Comparison of ENCODE assay signal across 24 cellular contexts in genomic region chr4:51997647-51998046, GRCh38. TPM values are rescaled to one million over a fixed set of nuclear protein-coding genes. Genes with fewer than 3 reads are reported as not detected.
DNase-seq lines count a peak whose midpoint lies in the region; ATAC-seq and TF ChIP-seq lines count a peak whose summit lies in the region.
"Had no signal": no experiment of that assay in that cellular context is flagged by ENCODE, and none has a peak within 500 bp of the region (broad histone marks: within the 10 kb centered on the region; RNA-seq: fewer than 3 reads in every experiment).

No MANE protein-coding gene starts in this region.

- H3K36me3 ChIP-seq in PC-3 (ENCODE audit: low read depth, low read length): no peaks in the 10 kb centered on the region
- H3K36me3 ChIP-seq in endodermal cell (ENCODE audit: control insufficient read depth, insufficient read depth, low read length): no peaks in the 10 kb centered on the region
- no peaks in the 10 kb centered on the region for H3K36me3 ChIP-seq in CD8-positive, alpha-beta memory T cell (ENCODE audit: insufficient read depth, low read length)
- H3K36me3 ChIP-seq: MG63 had no signal

- peaks cover 16% of the 10 kb centered on the region for H3K4me1 ChIP-seq in PC-3 (ENCODE audit: insufficient read depth, low read length)
- no peaks in the 10 kb centered on the region for H3K4me1 ChIP-seq in endodermal cell (ENCODE audit: control insufficient read depth, insufficient read depth, low read length)
- no peaks in the 10 kb centered on the region for H3K4me1 ChIP-seq in CD8-positive, alpha-beta memory T cell (ENCODE audit: insufficient read depth, low read length)
- H3K4me1 ChIP-seq: Caco-2 had no signal

- H3K4me3 Mint-ChIP-seq in HFFc6 (no peak overlapping the region), endodermal cell (no peak overlapping the region)
- no peak overlapping the region for H3K4me3 Mint-ChIP-seq in CD8-positive, alpha-beta memory T cell
- H3K4me3 Mint-ChIP-seq: B cell; CD4-positive, alpha-beta T cell; IgD-negative memory B cell had no signal

- no peaks in the 10 kb centered on the region for H3K79me2 ChIP-seq in PC-3 (ENCODE audit: low read length)

- H4K20me1 ChIP-seq in PC-3 (ENCODE audit: low read length): no peaks in the 10 kb centered on the region

- H3F3A ChIP-seq in PC-3 (ENCODE audit: low read length, unreplicated experiment): no peaks in the 10 kb centered on the region

- H3K27me3 ChIP-seq in AG04450 (ENCODE audit: control insufficient read depth, insufficient read depth, low read length): no peaks in the 10 kb centered on the region
- no peaks in the 10 kb centered on the region for H3K27me3 ChIP-seq in PC-3 (ENCODE audit: low read length)
- no peaks in the 10 kb centered on the region for H3K27me3 ChIP-seq in endodermal cell (ENCODE audit: control insufficient read depth, insufficient read depth, low read length, poor library complexity, severe bottlenecking)
- H3K27me3 ChIP-seq in CD8-positive, alpha-beta memory T cell (ENCODE audit: insufficient read depth, low read length, poor library complexity, severe bottlenecking): no peaks in the 10 kb centered on the region
- H3K27me3 ChIP-seq: MG63 had no signal

- H3K27me3 Mint-ChIP-seq in HFFc6 (ENCODE audit: insufficient read depth) (peaks cover 2% of the 10 kb centered on the region; the same call in 1 of the 2 replicates), endodermal cell (ENCODE audit: insufficient read depth) (peaks cover 8% of the 10 kb centered on the region)
- H3K27me3 Mint-ChIP-seq in CD8-positive, alpha-beta memory T cell: peaks cover 2 to 4% of the 10 kb centered on the region in 2 donors
- H3K27me3 Mint-ChIP-seq: IgD-negative memory B cell had no signal

- H3K9me2 ChIP-seq in PC-3 (replicated peaks; ENCODE audit: low read length): no peaks in the 10 kb centered on the region

- BruUV-seq in PC-3 (replicated peaks; lab: Mats Ljungman, UMichigan): no TSS peak

- H2AFZ ChIP-seq in PC-3 (ENCODE audit: low read length): no peak overlapping the region

- H3K4me1 Mint-ChIP-seq in HFFc6 (ENCODE audit: low read depth) (no peaks in the 10 kb centered on the region; the same call in 1 of the 2 replicates), endodermal cell (peaks cover 3% of the 10 kb centered on the region)
- H3K4me1 Mint-ChIP-seq in CD8-positive, alpha-beta memory T cell: no peaks in the 10 kb centered on the region
- H3K4me1 Mint-ChIP-seq: B cell, IgD-negative memory B cell had no signal

- H3K4me3 ChIP-seq in AG04450 (ENCODE audit: low read depth, low read length) (no peak overlapping the region), PC-3 (ENCODE audit: low read length) (no peak overlapping the region), endodermal cell (ENCODE audit: low read length) (no peak overlapping the region)
- H3K4me3 ChIP-seq in CD8-positive, alpha-beta memory T cell (ENCODE audit: low read length): no peak overlapping the region
- H3K4me3 ChIP-seq: MG63 had no signal

- CTCF ChIA-PET in AG04450 (lab: Charles Lee) (interaction anchor here (0.7 kb wide), 1 partner anchor 102 kb away, joined by 3 read pairs; no protein-coding TSS in a partner anchor), PC-3 (lab: Charles Lee) (no interaction called here)
- CTCF ChIA-PET in CD8-positive, alpha-beta memory T cell (lab: Charles Lee): no interaction called here

- H3K27ac ChIP-seq in AG04450 (ENCODE audit: low read depth, low read length) (no peak overlapping the region), PC-3 (ENCODE audit: low read length) (no peak overlapping the region), endodermal cell (ENCODE audit: low read depth, low read length) (no peak overlapping the region)
- no peak overlapping the region for H3K27ac ChIP-seq in CD8-positive, alpha-beta memory T cell (ENCODE audit: low read depth, low read length)
- H3K27ac ChIP-seq: RWPE1 had no signal

- peak; percentile 14; the same call in 1 of the 2 replicates for ATAC-seq in PC-3

- H3K9me3 Mint-ChIP-seq in HFFc6 (no peaks in the 10 kb centered on the region), endodermal cell (no peaks in the 10 kb centered on the region)
- peaks cover 0 to 4% (median 0%) of the 10 kb centered on the region in 5 donors for H3K9me3 Mint-ChIP-seq in CD8-positive, alpha-beta memory T cell
- H3K9me3 Mint-ChIP-seq: CD4-positive, alpha-beta T cell; IgD-negative memory B cell had no signal

- intact Hi-C loops in PC-3 (cut with micrococcal nuclease): no loop called here

- no peak for DNase-seq in AG04450 (ENCODE audit: low read depth, low spot score)
- no peak for DNase-seq in HFFc6
- DNase-seq in PC-3: peak; percentile 21
- DNase-seq in endodermal cell: no peak
- DNase-seq in ureter (ENCODE audit: low spot score): no peak
- DNase-seq in CD8-positive, alpha-beta memory T cell: no peak
- DNase-seq in activated CD4-positive, CD25-positive, alpha-beta regulatory T cell treated with anti-CD3 and anti-CD28 coated beads, Interleukin-2, amount 50 U/mL, for 72 hours: no peak
- no peak for DNase-seq in NOMO-1 treated with dmso at 0.1 percent for 144 hours (lab: John Stamatoyannopoulos, UW; ENCODE audit: unreplicated experiment)
- DNase-seq: Caco-2; CD4-positive, alpha-beta T cell; GDM1; MG63; NCI-H1048; NCI-H1436; NCI-H187 treated with DMSO at 0.1 percent for 48 hours; NCI-H2107; NCI-H446 treated with DMSO at 0.1 percent for 48 hours; NCI-H526 treated with DMSO at 0.1 percent for 48 hours had no signal

- H3K9ac ChIP-seq in PC-3 (ENCODE audit: low read length) (no peak overlapping the region), endodermal cell (ENCODE audit: extremely low read depth, low read length, poor library complexity, severe bottlenecking) (no peak overlapping the region)

- TF ChIP-seq CTCF in AG04450 (IDR thresholded peaks at IDR 0.05; ENCODE audit: low read depth, low read length): 0 out of 2 replicates have a peak, but pooled peaks have one; percentile 7
- TF ChIP-seq CTCF in HFFc6 (IDR thresholded peaks at IDR 0.05): peak; percentile 34; the same call in 1 of the 2 replicates
- peak; percentile 57; the same call in 1 of the 2 replicates for TF ChIP-seq CTCF in PC-3 (conservative IDR thresholded peaks at IDR 0.05; ENCODE audit: low read depth, low read length)
- peak; percentile 36 for TF ChIP-seq CTCF in endodermal cell (conservative IDR thresholded peaks at IDR 0.05)

- H3K36me3 Mint-ChIP-seq in HFFc6 (ENCODE audit: low read depth) (no peaks in the 10 kb centered on the region), endodermal cell (ENCODE audit: low read depth) (no peaks in the 10 kb centered on the region)
- H3K36me3 Mint-ChIP-seq in CD8-positive, alpha-beta memory T cell: peaks cover 0 to 1% (median 0%) of the 10 kb centered on the region in 3 donors

- no peak overlapping the region for H3K4me2 ChIP-seq in PC-3 (ENCODE audit: low read length)

- POLR2A ChIA-PET in AG04450 (lab: Yijun Ruan, JAX): no interaction called here
- POLR2A ChIA-PET in PC-3 (lab: Charles Lee; ENCODE audit: unreplicated experiment): no interaction called here
- POLR2A ChIA-PET in CD8-positive, alpha-beta memory T cell (lab: Charles Lee): no interaction called here

- no peak overlapping the region for H3K27ac Mint-ChIP-seq in HFFc6
- H3K27ac Mint-ChIP-seq in endodermal cell: no peak overlapping the region
- no peak overlapping the region for H3K27ac Mint-ChIP-seq in CD8-positive, alpha-beta memory T cell
- H3K27ac Mint-ChIP-seq: B cell; CD4-positive, alpha-beta T cell; IgD-negative memory B cell had no signal

- H3K9me3 ChIP-seq in AG04450 (ENCODE audit: control insufficient read depth, insufficient read depth, low read length) (no peaks in the 10 kb centered on the region), PC-3 (ENCODE audit: low read length) (no peaks in the 10 kb centered on the region), endodermal cell (ENCODE audit: control insufficient read depth, low read length) (no peaks in the 10 kb centered on the region)
- no peaks in the 10 kb centered on the region for H3K9me3 ChIP-seq in CD8-positive, alpha-beta memory T cell (ENCODE audit: low read length)
- H3K9me3 ChIP-seq: Caco-2, MG63 had no signal

RNA-seq across cellular contexts. Expression of gene LRRC66, which starts 22.5 kb away (rescaled TPM):
- polyA plus RNA-seq in AG04450 (2011; rRNA removed): 0.14 and 0.22 TPM in 2 replicates
- 0.28 and 0.65 TPM in 2 replicates for polyA minus RNA-seq in AG04450 (2011; rRNA and poly(A)+ RNA removed)
- total RNA-seq in HFFc6 (2021; fragmentation: NEBNext Ultra II Directional; extraction: Animal tissue kit (Norgen Biotek cat#: 25700)): under 1 TPM; 0.11 to 0.23 (median 0.14) TPM
- total RNA-seq in PC-3 (2014; rRNA removed): 0.58 and 1.1 TPM in 2 replicates
- under 1 TPM; 0.15 to 0.35 TPM for total RNA-seq in endodermal cell
- polyA plus RNA-seq in endodermal cell (2013, experiment 1 of 2): 0.07 TPM
- polyA plus RNA-seq in endodermal cell (2013, experiment 2 of 2): 0.29 TPM
- total RNA-seq in ureter: 0.29 TPM
- under 1 TPM; 0.07 to 0.09 TPM for total RNA-seq in CD8-positive, alpha-beta memory T cell
- not detected for polyA plus RNA-seq in CD8-positive, alpha-beta memory T cell
- total RNA-seq: A172, Caco-2, Daoy had no signal

RNA-seq across cellular contexts. Expression of gene SGCB, which starts 40.5 kb away (rescaled TPM):
- 38.7 and 47.7 TPM in 2 replicates for polyA plus RNA-seq in AG04450 (2011; rRNA removed)
- polyA minus RNA-seq in AG04450 (2011; rRNA and poly(A)+ RNA removed): 11.4 and 17.6 TPM in 2 replicates
- 100 to 1,000 TPM in 4 of 6 experiments, 10 to 100 TPM in 2; 93.0 to 117 (median 110) TPM for total RNA-seq in HFFc6 (2021; fragmentation: NEBNext Ultra II Directional; extraction: Animal tissue kit (Norgen Biotek cat#: 25700))
- total RNA-seq in PC-3 (2014; rRNA removed) (17.3 and 17.7 TPM in 2 replicates), endodermal cell (10 to 100 TPM; 35.1 to 36.2 TPM), ureter (29.4 TPM)
- 42.0 TPM for polyA plus RNA-seq in endodermal cell (2013, experiment 1 of 2)
- polyA plus RNA-seq in endodermal cell (2013, experiment 2 of 2): 43.9 TPM
- total RNA-seq in CD8-positive, alpha-beta memory T cell: 10 to 100 TPM; 15.3 to 16.9 TPM
- 4.9 TPM for polyA plus RNA-seq in CD8-positive, alpha-beta memory T cell

RNA-seq across cellular contexts. Expression of gene SPATA18, which starts 53.5 kb away (rescaled TPM):
- 9.7 and 12.7 TPM in 2 replicates for polyA plus RNA-seq in AG04450 (2011; rRNA removed)
- polyA minus RNA-seq in AG04450 (2011; rRNA and poly(A)+ RNA removed): 11.1 and 11.9 TPM in 2 replicates
- 10 to 100 TPM in 5 of 6 experiments, 1 to 10 TPM in 1; 6.9 to 12.9 (median 12.0) TPM for total RNA-seq in HFFc6 (2021; fragmentation: NEBNext Ultra II Directional; extraction: Animal tissue kit (Norgen Biotek cat#: 25700))
- total RNA-seq in PC-3 (2014; rRNA removed): not detected in 2 replicates
- 1 to 10 TPM; 1.4 to 3.3 TPM for total RNA-seq in endodermal cell
- 3.9 TPM for polyA plus RNA-seq in endodermal cell (2013, experiment 1 of 2)
- polyA plus RNA-seq in endodermal cell (2013, experiment 2 of 2): 2.6 TPM
- total RNA-seq in ureter: 12.4 TPM
- total RNA-seq in CD8-positive, alpha-beta memory T cell: under 1 TPM; 0.31 to 0.35 TPM
- polyA plus RNA-seq in CD8-positive, alpha-beta memory T cell: not detected
- total RNA-seq: A172; Caco-2; CD4-positive, alpha-beta T cell; Daoy; H4 had no signal

Comparison
In these comparisons a context has a peak if more than half of its experiments do, and no peak if none do; other contexts are left out.
1. CTCF ChIP-seq: peak in every context shown above with its lines; median percentile 57 in PC-3; 36 in endodermal cell; 34 in HFFc6; 7 in AG04450.